13 cellular contexts compared by ENCODE assay signal in the genomic region with DNA sequence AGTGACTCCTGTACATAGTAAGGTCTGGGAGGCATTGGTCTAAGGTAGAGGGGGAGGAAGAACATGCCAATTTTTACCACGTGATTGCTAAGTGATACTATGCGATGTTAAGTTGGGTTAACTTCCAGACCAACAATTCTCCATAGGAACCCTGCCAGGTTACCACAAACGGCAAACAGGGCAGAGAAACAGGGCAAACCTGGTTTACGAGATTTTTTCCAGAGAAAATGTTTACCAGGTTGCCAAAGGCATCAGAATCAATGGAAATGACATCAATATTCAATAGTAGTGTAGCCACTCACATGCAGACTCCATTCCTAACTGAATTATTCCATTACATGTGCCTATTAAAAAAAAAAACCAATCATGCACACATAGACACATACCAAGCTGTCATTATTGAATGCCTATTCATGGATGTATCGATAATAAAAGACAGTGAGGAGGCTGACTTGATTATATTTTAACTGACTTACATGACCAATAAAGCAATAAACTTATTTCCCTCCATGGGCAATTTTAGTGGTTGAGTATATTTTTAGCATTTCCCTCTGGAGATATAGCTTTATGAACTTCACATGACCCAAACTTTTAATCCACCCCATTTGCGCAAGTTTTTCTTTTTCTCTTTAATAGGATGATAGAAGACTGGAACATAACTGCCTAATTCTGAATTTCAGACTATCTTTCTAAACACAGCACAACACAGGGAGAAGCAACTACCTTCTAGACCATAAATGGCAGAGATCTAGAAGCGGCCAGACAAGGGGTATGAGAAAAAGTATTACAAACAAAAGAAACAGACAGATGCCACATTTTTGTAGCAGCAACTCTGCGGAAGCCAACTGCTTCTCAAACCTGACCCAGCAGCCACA. TPM values are rescaled to one million over a fixed set of nuclear protein-coding genes. Genes with fewer than 3 reads are reported as not detected.
DNase-seq lines count a peak whose midpoint lies in the region; ATAC-seq, FAIRE-seq and TF ChIP-seq lines count a peak whose summit lies in the region.
"Had no signal": no experiment of that assay in that cellular context is flagged by ENCODE, and none has a peak within 500 bp of the region (broad histone marks: within the 10 kb centered on the region; RNA-seq: fewer than 3 reads in every experiment).

No MANE protein-coding gene starts in this region.

- no peaks in the 10 kb centered on the region for H3K36me3 ChIP-seq in SK-N-SH (replicated peaks in 1 of 2; ENCODE audit: control insufficient read depth in 1 of 2, insufficient read depth in 2 of 2, low read length in 1 of 2)
- H3K36me3 ChIP-seq in pancreas, result no peaks in the 10 kb centered on the region
- H3K36me3 ChIP-seq in Caco-2 (ENCODE audit: control insufficient read depth, insufficient read depth, low read length), result no peaks in the 10 kb centered on the region

- no peak overlapping the region for H3K4me3 Mint-ChIP-seq in activated CD4-positive, alpha-beta memory T cell treated with anti-CD3 and anti-CD28 coated beads for 36 hours
- no peak overlapping the region for H3K4me3 Mint-ChIP-seq in Caco-2 (ENCODE audit: unreplicated experiment)

- BruUV-seq in Caco-2 (replicated peaks; lab: Mats Ljungman, UMichigan), result no TSS peak

- H3F3A ChIP-seq in SK-N-SH (replicated peaks; ENCODE audit: insufficient read depth), result peaks cover 23% of the 10 kb centered on the region

- WGBS in SK-N-SH (ENCODE audit: low lambda C conversion rate), result 73% methylated on average over 8 of the region's 8 CpGs
- 52 to 57% methylated on average over 8 of the region's 8 CpGs for WGBS in pancreas, 2 donors

- H3K4me2 ChIP-seq in SK-N-SH, result peak overlapping the region; percentile 65

- H3K4me3 ChIP-seq in SK-N-SH (ENCODE audit: low read depth in 2 of 2, low read length in 1 of 2), result peak overlapping the region; percentile 9 to 24; a peak in 2 of 4 replicates
- no peak overlapping the region for H3K4me3 ChIP-seq in pancreas
- H3K4me3 ChIP-seq in Caco-2 (ENCODE audit: low read depth, low read length), result no peak overlapping the region

- TF ChIP-seq EP300 in SK-N-SH (IDR thresholded peaks at IDR 0.05; ENCODE audit: borderline replicate concordance in 1 of 2, low read depth in 1 of 2, low read length in 1 of 2), result no peak

- TF ChIP-seq RAD21 in SK-N-SH (IDR thresholded peaks at IDR 0.05; ENCODE audit: low read length), result no peak

- H3K9ac ChIP-seq in SK-N-SH, result peak overlapping the region; percentile 65

- CTCF ChIA-PET in SK-N-SH (lab: Yijun Ruan, JAX) (interaction anchor here (1.7 to 2.6 kb wide), 2 partner anchors 9 to 190 kb away, joined by 6 to 10 read pairs; no protein-coding TSS in a partner anchor), Caco-2 (lab: Charles Lee) (interaction anchor here (1.2 kb wide), 1 partner anchor 9 kb away, joined by 3 read pairs; no protein-coding TSS in a partner anchor)
- CTCF ChIA-PET in activated CD4-positive, alpha-beta memory T cell treated with anti-CD3 and anti-CD28 coated beads for 36 hours (lab: Charles Lee), result interaction anchor here (0.9 kb wide), 2 partner anchors 9 to 79 kb away, joined by 3 read pairs; no protein-coding TSS in a partner anchor

- peaks cover 12% of the 10 kb centered on the region for H3K36me3 Mint-ChIP-seq in activated CD4-positive, alpha-beta memory T cell treated with anti-CD3 and anti-CD28 coated beads for 36 hours
- no peaks in the 10 kb centered on the region for H3K36me3 Mint-ChIP-seq in Caco-2 (ENCODE audit: insufficient read depth, unreplicated experiment)

- no peaks in the 10 kb centered on the region for H4K20me1 ChIP-seq in SK-N-SH (ENCODE audit: insufficient read depth)

- no peak overlapping the region for H3K27ac Mint-ChIP-seq in activated CD4-positive, alpha-beta memory T cell treated with anti-CD3 and anti-CD28 coated beads for 36 hours
- no peak overlapping the region for H3K27ac Mint-ChIP-seq in Caco-2 (ENCODE audit: unreplicated experiment)
- H3K27ac Mint-ChIP-seq: naive B cell had no signal

- H2AFZ ChIP-seq in SK-N-SH (ENCODE audit: low read depth), result peak overlapping the region; percentile 80

- 0 out of 2 replicates have a peak, but pooled peaks cover 4% of the 10 kb centered on the region for H3K79me2 ChIP-seq in SK-N-SH (ENCODE audit: insufficient read depth)

- FAIRE-seq in pancreas (lab: Jason Lieb, UNC), result no peak
- FAIRE-seq: G401.6, small intestine had no signal

- DNase-seq in EL, result peak; percentile 5
- DNase-seq in SK-N-SH, result no peak
- peak; percentile 43 for DNase-seq in epidermal melanocyte (ENCODE audit: insufficient read length, low spot score)
- no peak for DNase-seq in pancreas
- DNase-seq in activated CD4-positive, alpha-beta memory T cell treated with anti-CD3 and anti-CD28 coated beads for 36 hours, result no peak
- DNase-seq in SK-N-DZ (ENCODE audit: low spot score), result no peak
- no peak for DNase-seq in Caco-2
- DNase-seq: Karpas-422, naive B cell, small intestine, T1000 had no signal

- H3K27me3 Mint-ChIP-seq in activated CD4-positive, alpha-beta memory T cell treated with anti-CD3 and anti-CD28 coated beads for 36 hours, result no peaks in the 10 kb centered on the region
- no peaks in the 10 kb centered on the region for H3K27me3 Mint-ChIP-seq in Caco-2 (ENCODE audit: insufficient read depth, unreplicated experiment)
- H3K27me3 Mint-ChIP-seq: naive B cell had no signal

- peaks cover 13% of the 10 kb centered on the region for H3K4me1 Mint-ChIP-seq in activated CD4-positive, alpha-beta memory T cell treated with anti-CD3 and anti-CD28 coated beads for 36 hours (ENCODE audit: low read depth)
- H3K4me1 Mint-ChIP-seq in Caco-2 (ENCODE audit: low read depth, unreplicated experiment), result no peaks in the 10 kb centered on the region
- H3K4me1 Mint-ChIP-seq: naive B cell had no signal

- H3K9me3 ChIP-seq in SK-N-SH, result no peaks in the 10 kb centered on the region
- no peaks in the 10 kb centered on the region for H3K9me3 ChIP-seq in pancreas
- H3K9me3 ChIP-seq in Caco-2, result peaks cover 6% of the 10 kb centered on the region; the same call in 1 of the 2 replicates

- peaks cover 11% of the 10 kb centered on the region for H3K9me3 Mint-ChIP-seq in activated CD4-positive, alpha-beta memory T cell treated with anti-CD3 and anti-CD28 coated beads for 36 hours
- H3K9me3 Mint-ChIP-seq in Caco-2 (ENCODE audit: unreplicated experiment), result no peaks in the 10 kb centered on the region

- no peak for TF ChIP-seq CTCF in SK-N-SH (IDR thresholded peaks at IDR 0.05)
- no peak for TF ChIP-seq CTCF in pancreas (IDR thresholded peaks at IDR 0.05)
- no peak for TF ChIP-seq CTCF in Caco-2 (IDR thresholded peaks at IDR 0.05; ENCODE audit: insufficient read depth in 1 of 2, low read depth in 1 of 2, low read length in 1 of 2, severe bottlenecking in 1 of 2, unreplicated experiment in 1 of 2)

- H3K27ac ChIP-seq in SK-N-SH (ENCODE audit: low read depth in 2 of 2, low read length in 1 of 2) (peak overlapping the region; percentile 77 to 97; a peak in 3 of 4 replicates), pancreas (peak overlapping the region in 2 of 4 donors; percentile 58 to 60)

- intact Hi-C loops in pancreas (cut with DNase I), result no loop called here
- intact Hi-C loops in activated CD4-positive, alpha-beta memory T cell treated with anti-CD3 and anti-CD28 coated beads for 36 hours (cut with micrococcal nuclease), result loop anchor here (2.0 kb wide), 1 partner anchor 26 kb away; no protein-coding TSS in a partner anchor
- intact Hi-C loops in Caco-2 (cut with micrococcal nuclease; ENCODE audit: unreplicated experiment), result no loop called here

- H3K4me1 ChIP-seq in SK-N-SH (ENCODE audit: control insufficient read depth in 1 of 2, insufficient read depth in 2 of 2, low read depth in 1 of 2, low read length in 1 of 2) (peaks cover 0 to 19% of the 10 kb centered on the region in 2 experiments; a peak in 1 of 4 replicates), pancreas (peaks cover 0 to 6% (median 0%) of the 10 kb centered on the region in 3 donors), Caco-2 (no peaks in the 10 kb centered on the region)

- H3K27me3 ChIP-seq in SK-N-SH (ENCODE audit: insufficient read depth), result no peaks in the 10 kb centered on the region
- no peaks in the 10 kb centered on the region for H3K27me3 ChIP-seq in pancreas
- no peaks in the 10 kb centered on the region for H3K27me3 ChIP-seq in Caco-2 (replicated peaks; ENCODE audit: control insufficient read depth, insufficient read depth, low read length)

- POLR2A ChIA-PET in SK-N-SH (lab: Yijun Ruan, JAX), result no interaction called here
- POLR2A ChIA-PET in activated CD4-positive, alpha-beta memory T cell treated with anti-CD3 and anti-CD28 coated beads for 36 hours (lab: Charles Lee), result interaction anchor here (1.1 to 1.4 kb wide), 2 partner anchors 26 kb away, joined by 4 read pairs; no protein-coding TSS in a partner anchor
- POLR2A ChIA-PET in Caco-2 (lab: Charles Lee), result no interaction called here

- no peaks in the 10 kb centered on the region for H3K9me2 ChIP-seq in SK-N-SH

- ATAC-seq in pancreas, result peak in 3 of 4 donors; percentile 25 to 37 (median 32)
- ATAC-seq in HG03108 (IDR thresholded peaks at IDR 0.05; ENCODE audit: unreplicated experiment), result no peak

TF ChIP-seq in SK-N-SH, 30 proteins besides CTCF, POLR2A, EP300 and RAD21 (continues in another document):
- TF ChIP-seq, protein P1, sequence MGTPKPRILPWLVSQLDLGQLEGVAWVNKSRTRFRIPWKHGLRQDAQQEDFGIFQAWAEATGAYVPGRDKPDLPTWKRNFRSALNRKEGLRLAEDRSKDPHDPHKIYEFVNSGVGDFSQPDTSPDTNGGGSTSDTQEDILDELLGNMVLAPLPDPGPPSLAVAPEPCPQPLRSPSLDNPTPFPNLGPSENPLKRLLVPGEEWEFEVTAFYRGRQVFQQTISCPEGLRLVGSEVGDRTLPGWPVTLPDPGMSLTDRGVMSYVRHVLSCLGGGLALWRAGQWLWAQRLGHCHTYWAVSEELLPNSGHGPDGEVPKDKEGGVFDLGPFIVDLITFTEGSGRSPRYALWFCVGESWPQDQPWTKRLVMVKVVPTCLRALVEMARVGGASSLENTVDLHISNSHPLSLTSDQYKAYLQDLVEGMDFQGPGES (IDR thresholded peaks at IDR 0.05; ENCODE audit: low read depth, low read length), result no peak
- no peak for TF ChIP-seq RCOR1 (IDR thresholded peaks at IDR 0.05; ENCODE audit: low read length)
- no peak for TF ChIP-seq MXI1 (IDR thresholded peaks at IDR 0.05; ENCODE audit: low read depth, low read length)
- TF ChIP-seq TCF12 (IDR thresholded peaks at IDR 0.05), result no peak
- TF ChIP-seq YY1 (IDR thresholded peaks at IDR 0.05; ENCODE audit: low read depth), result no peak
- TF ChIP-seq CHD2 (IDR thresholded peaks at IDR 0.05; ENCODE audit: low read length, partially characterized antibody), result no peak
- no peak for TF ChIP-seq SIN3A (IDR thresholded peaks at IDR 0.05; ENCODE audit: borderline replicate concordance, low read depth, low read length)

RNA-seq across cellular contexts. Expression of gene KCNE1, which starts 40.6 kb away (rescaled TPM):
- 0.06 and 0.16 TPM in 2 replicates for polyA plus RNA-seq in SK-N-SH (2012; rRNA removed)
- 0.05 and 0.09 TPM in 2 replicates for polyA plus RNA-seq in SK-N-SH (2012; cell fraction: cytosol; rRNA removed)
- 0.20 and 0.32 TPM in 2 replicates for polyA plus RNA-seq in SK-N-SH (2012; cell fraction: nucleus; rRNA removed)
- total RNA-seq in pancreas, result under 1 TPM; 0.20 to 0.75 (median 0.31) TPM
- under 1 TPM; 0.05 to 0.30 TPM for polyA plus RNA-seq in pancreas
- total RNA-seq in activated CD4-positive, alpha-beta memory T cell treated with anti-CD3 and anti-CD28 coated beads for 36 hours, result under 1 TPM; 0.21 to 0.31 TPM
- not detected in 2 replicates for polyA plus RNA-seq in SK-N-DZ (2014; cell fraction: cytosol; rRNA removed)
- polyA plus RNA-seq in SK-N-DZ (2014; cell fraction: nucleus; rRNA removed), result not detected in 2 replicates
- 0.91 and 1.0 TPM in 2 replicates for total RNA-seq in Caco-2 (2022)

Comparison
In these comparisons a context has a peak if more than half of its experiments do, and no peak if none do; other contexts are left out.
1. DNase-seq: peak in EL (single experiment) and epidermal melanocyte (single experiment); none in SK-N-SH (single experiment), pancreas (0 of 6), activated CD4-positive, alpha-beta memory T cell treated with anti-CD3 and anti-CD28 coated beads for 36 hours (single experiment), SK-N-DZ (single experiment) and Caco-2 (0 of 2).
2. H3K4me3 ChIP-seq: peak in SK-N-SH (2 of 2); none in pancreas (0 of 4) and Caco-2 (single experiment).